Comparison of ENCODE assay signal across 8 cellular contexts in the genomic region with DNA sequence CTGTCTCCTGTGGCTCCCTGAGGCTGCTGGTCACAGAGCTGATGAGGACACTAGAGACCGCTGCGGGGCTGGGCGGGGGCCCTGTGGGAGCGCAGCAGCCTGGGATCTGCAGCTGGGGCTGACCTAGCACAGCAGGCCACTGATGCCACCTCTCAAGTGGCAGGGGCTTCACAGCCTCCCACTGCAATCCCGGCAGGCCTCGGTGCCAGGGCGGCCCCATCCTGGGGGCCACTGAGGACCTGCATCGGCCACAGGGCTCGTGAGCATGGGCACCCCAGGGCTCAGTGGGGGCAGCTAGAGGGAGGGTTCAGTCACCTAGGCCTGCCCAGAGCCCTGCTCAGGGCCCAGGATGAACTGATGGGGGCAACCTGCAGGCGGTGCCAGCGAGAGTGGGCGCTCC. TPM values are rescaled to one million over a fixed set of nuclear protein-coding genes. Genes with fewer than 3 reads are reported as not detected.
"Had no signal": no experiment of that assay in that cellular context is flagged by ENCODE, and none has a peak within 500 bp of the region (broad histone marks: within the 10 kb centered on the region; RNA-seq: fewer than 3 reads in every experiment).

No MANE protein-coding gene starts in this region.

- H3K4me3 ChIP-seq: GM12878 had no signal

- DNase-seq: GDM1, GF-D8 had no signal

- FAIRE-seq: G401.6, GM12878, GM12891, GM12892, GM18507, GM19239 had no signal

- ATAC-seq: GM12878 had no signal

RNA-seq across cellular contexts. Expression of gene CCDC188, which starts 14.6 kb away (rescaled TPM):
- total RNA-seq: GM12878 had no signal
- polyA plus RNA-seq: GM12878 had no signal
